8 cellular contexts compared by ENCODE assay signal in the genomic region with DNA sequence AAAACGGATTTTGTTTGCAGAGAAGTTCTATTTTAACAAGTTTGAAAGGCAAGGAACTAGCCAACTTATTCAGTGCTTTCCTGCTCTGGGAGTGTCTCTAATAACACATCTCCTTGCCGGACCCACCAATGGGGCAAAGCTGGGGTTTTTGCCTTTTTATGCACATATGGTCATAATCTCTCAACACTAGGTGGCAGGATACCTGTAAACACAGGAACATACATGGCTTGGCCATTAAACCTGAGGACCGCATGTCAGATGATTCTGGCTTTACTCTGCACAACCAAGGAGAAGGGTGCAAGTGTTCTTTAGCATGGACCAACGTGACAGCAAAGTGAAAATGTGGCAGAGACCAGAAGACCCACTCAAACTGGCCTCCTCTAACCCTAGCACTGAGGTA. TPM values are rescaled to one million over a fixed set of nuclear protein-coding genes. Genes with fewer than 3 reads are reported as not detected.
A peak's percentile ranks its signal among the peaks of the same experiment; 100 is the strongest.
DNase-seq lines count a peak whose midpoint lies in the region; ATAC-seq and TF ChIP-seq lines count a peak whose summit lies in the region.

No MANE protein-coding gene starts in this region.

- peaks cover 5% of the 10 kb centered on the region for H3K4me1 Mint-ChIP-seq in MCF 10A (ENCODE audit: insufficient read depth, unreplicated experiment)
- H3K4me1 Mint-ChIP-seq in neural crest cell = peaks cover 14% of the 10 kb centered on the region

- H3K27ac ChIP-seq in breast epithelium = no peak overlapping the region
- no peak overlapping the region for H3K27ac ChIP-seq in brain microvascular endothelial cell

- intact Hi-C loops in MCF 10A (cut with micrococcal nuclease) (loop anchor here (1.0 kb wide), 4 partner anchors 21 to 212 kb away; no protein-coding TSS in a partner anchor), breast epithelium (cut with DNase I; ENCODE audit: low total_unique reads) (no loop called here)

- H3K4me3 Mint-ChIP-seq in MCF 10A (ENCODE audit: unreplicated experiment) (no peak overlapping the region), neural crest cell (peak overlapping the region; percentile 47)

- DNase-seq in MCF 10A (ENCODE audit: unreplicated experiment) = peak; percentile 80
- DNase-seq in breast epithelium (ENCODE audit: low spot score in 2 of 2) = no peak
- DNase-seq in NCI-H146 treated with DMSO at 0.1 percent for 48 hours (lab: John Stamatoyannopoulos, UW; ENCODE audit: unreplicated experiment) = peak; percentile 13
- DNase-seq in brain microvascular endothelial cell = peak; percentile 13
- DNase-seq in neural crest cell (ENCODE audit: low read depth, low spot score) = no peak
- no peak for DNase-seq in stimulated activated CD8-positive, alpha-beta memory T cell treated with anti-CD3 and anti-CD28 coated beads, Interleukin-4, amount 100 ng/mL, for 48 hours

- TF ChIP-seq POLR2A in breast epithelium (IDR thresholded peaks at IDR 0.05) = no peak

- no peaks in the 10 kb centered on the region for H3K9me3 ChIP-seq in breast epithelium

- no TSS peak for BruUV-seq in MCF 10A (replicated peaks; lab: Mats Ljungman, UMichigan)

- H3K9me3 Mint-ChIP-seq in MCF 10A (ENCODE audit: unreplicated experiment) (no peaks in the 10 kb centered on the region), neural crest cell (no peaks in the 10 kb centered on the region)

- peaks cover 0 to 4% of the 10 kb centered on the region in 2 donors for H3K4me1 ChIP-seq in breast epithelium

- H3K36me3 ChIP-seq in breast epithelium (no peaks in the 10 kb centered on the region), brain microvascular endothelial cell (replicated peaks) (peaks cover 50% of the 10 kb centered on the region)

- no peak for ATAC-seq in GM18861 (IDR thresholded peaks at IDR 0.05; ENCODE audit: unreplicated experiment)
- ATAC-seq in GM19463 (IDR thresholded peaks at IDR 0.05; ENCODE audit: unreplicated experiment) = no peak

- POLR2A ChIA-PET in MCF 10A (lab: Yijun Ruan, JAX) = interaction anchor here (1.5 kb wide), 1 partner anchor 77 kb away, joined by 3 read pairs; no protein-coding TSS in a partner anchor

- peaks cover 47% of the 10 kb centered on the region for H3K36me3 Mint-ChIP-seq in MCF 10A (ENCODE audit: insufficient read depth, unreplicated experiment)
- H3K36me3 Mint-ChIP-seq in neural crest cell (ENCODE audit: low read depth) = no peaks in the 10 kb centered on the region

- in situ Hi-C loops in brain microvascular endothelial cell (cut with HindIII; ENCODE audit: low pct_ligation_motif_present, low sequenced_read_pairs) = no loop called here

- no peaks in the 10 kb centered on the region for H3K27me3 Mint-ChIP-seq in MCF 10A (ENCODE audit: insufficient read depth, unreplicated experiment)
- H3K27me3 Mint-ChIP-seq in neural crest cell (ENCODE audit: low read depth) = no peaks in the 10 kb centered on the region

- CTCF ChIA-PET in MCF 10A (lab: Yijun Ruan, JAX) = interaction anchor here (0.5 to 8.1 kb wide), 30 partner anchors 8 to 560 kb away, joined by 3 to 109 read pairs (median 4); no protein-coding TSS in a partner anchor

- TF ChIP-seq CTCF in MCF 10A (IDR thresholded peaks at IDR 0.05; ENCODE audit: unreplicated experiment) (peak; percentile 78), breast epithelium (IDR thresholded peaks at IDR 0.05) (peak in 1 of 3 donors; percentile 33), brain microvascular endothelial cell (IDR thresholded peaks at IDR 0.05; ENCODE audit: low read depth, low read length, missing control alignments) (peak; percentile 60), neural crest cell (conservative IDR thresholded peaks at IDR 0.05) (peak; percentile 63)

- H3K27ac Mint-ChIP-seq in MCF 10A (ENCODE audit: low read depth, unreplicated experiment) = no peak overlapping the region
- H3K27ac Mint-ChIP-seq in neural crest cell (ENCODE audit: unreplicated experiment) = peak overlapping the region; percentile 75

- no peaks in the 10 kb centered on the region for H3K27me3 ChIP-seq in breast epithelium
- no peaks in the 10 kb centered on the region for H3K27me3 ChIP-seq in brain microvascular endothelial cell (replicated peaks)

- H3K4me3 ChIP-seq in breast epithelium (no peak overlapping the region), brain microvascular endothelial cell (ENCODE audit: low read depth, low read length) (no peak overlapping the region)

RNA-seq across cellular contexts. Expression of a gene that starts 4.9 kb away (rescaled TPM):
- total RNA-seq in MCF 10A (2022) (67.2 and 71.7 TPM in 2 replicates), breast epithelium (100 to 1,000 TPM in 1 of 3 donors, 10 to 100 TPM in 2; 48.3 to 104 (median 99.8) TPM), neural crest cell (78.1 and 89.4 TPM in 2 replicates)

RNA-seq across cellular contexts. Expression of a gene that starts 22.4 kb away (rescaled TPM):
- not detected in 2 replicates for total RNA-seq in MCF 10A (2022)
- total RNA-seq in breast epithelium = not detected
- total RNA-seq in neural crest cell = not detected in 2 replicates

RNA-seq across cellular contexts. Expression of a gene that starts 37.2 kb away (rescaled TPM):
- total RNA-seq in MCF 10A (2022) (not detected in 2 replicates), breast epithelium (not detected), neural crest cell (0.07 TPM in 2 replicates)

RNA-seq across cellular contexts. Expression of a gene that starts 41.2 kb away (rescaled TPM):
- 0.05 and 0.26 TPM in 2 replicates for total RNA-seq in MCF 10A (2022)
- total RNA-seq in breast epithelium = 1 to 10 TPM in 1 of 3 donors, under 1 TPM in 2; 0.33 to 1.3 (median 0.59) TPM
- not detected in 2 replicates for total RNA-seq in neural crest cell

Comparison
In these comparisons a context has a peak if more than half of its experiments do, and no peak if none do; other contexts are left out.
1. DNase-seq: peak in MCF 10A (single experiment), NCI-H146 treated with DMSO at 0.1 percent for 48 hours (single experiment) and brain microvascular endothelial cell (single experiment); none in breast epithelium (0 of 2), neural crest cell (single experiment) and stimulated activated CD8-positive, alpha-beta memory T cell treated with anti-CD3 and anti-CD28 coated beads, Interleukin-4, amount 100 ng/mL, for 48 hours (single experiment).